1 cellular context compared by ENCODE assay signal in genomic region chr17:39400547-39401411, GRCh38.
TF ChIP-seq lines count a peak whose summit lies in the region.

No MANE protein-coding gene starts in this region.

TF ChIP-seq in A549, 52 proteins besides CTCF, POLR2A, EP300 and RAD21 (continued from another document):
- TF ChIP-seq RARB (CRISPR knock-in tag; IDR thresholded peaks at IDR 0.05) (no peak), BCL3 (IDR thresholded peaks at IDR 0.05) (no peak), NFE2L2 (conservative IDR thresholded peaks at IDR 0.05; ENCODE audit: low read length) (no peak), EHF (CRISPR knock-in tag; IDR thresholded peaks at IDR 0.05) (no peak), PHF8 (IDR thresholded peaks at IDR 0.05; ENCODE audit: borderline replicate concordance, low read depth) (no peak; the same call in 1 of the 2 replicates), FOXS1 (CRISPR knock-in tag; IDR thresholded peaks at IDR 0.05) (no peak), RCOR1 (IDR thresholded peaks at IDR 0.05; ENCODE audit: low read depth, low read length) (no peak), SREBF2 (IDR thresholded peaks at IDR 0.05) (no peak), ESRRA (IDR thresholded peaks at IDR 0.05; ENCODE audit: borderline replicate concordance, low read length) (no peak), RFX5 (IDR thresholded peaks at IDR 0.05) (no peak), HDAC2 (IDR thresholded peaks at IDR 0.05) (no peak), HOXA7 (CRISPR knock-in tag; IDR thresholded peaks at IDR 0.05) (no peak)
- TF ChIP-seq, protein P1, sequence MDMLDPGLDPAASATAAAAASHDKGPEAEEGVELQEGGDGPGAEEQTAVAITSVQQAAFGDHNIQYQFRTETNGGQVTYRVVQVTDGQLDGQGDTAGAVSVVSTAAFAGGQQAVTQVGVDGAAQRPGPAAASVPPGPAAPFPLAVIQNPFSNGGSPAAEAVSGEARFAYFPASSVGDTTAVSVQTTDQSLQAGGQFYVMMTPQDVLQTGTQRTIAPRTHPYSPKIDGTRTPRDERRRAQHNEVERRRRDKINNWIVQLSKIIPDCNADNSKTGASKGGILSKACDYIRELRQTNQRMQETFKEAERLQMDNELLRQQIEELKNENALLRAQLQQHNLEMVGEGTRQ (IDR thresholded peaks at IDR 0.05) = no peak
- TF ChIP-seq, protein P2, sequence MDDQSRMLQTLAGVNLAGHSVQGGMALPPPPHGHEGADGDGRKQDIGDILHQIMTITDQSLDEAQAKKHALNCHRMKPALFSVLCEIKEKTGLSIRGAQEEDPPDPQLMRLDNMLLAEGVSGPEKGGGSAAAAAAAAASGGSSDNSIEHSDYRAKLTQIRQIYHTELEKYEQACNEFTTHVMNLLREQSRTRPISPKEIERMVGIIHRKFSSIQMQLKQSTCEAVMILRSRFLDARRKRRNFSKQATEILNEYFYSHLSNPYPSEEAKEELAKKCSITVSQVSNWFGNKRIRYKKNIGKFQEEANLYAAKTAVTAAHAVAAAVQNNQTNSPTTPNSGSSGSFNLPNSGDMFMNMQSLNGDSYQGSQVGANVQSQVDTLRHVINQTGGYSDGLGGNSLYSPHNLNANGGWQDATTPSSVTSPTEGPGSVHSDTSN (IDR thresholded peaks at IDR 0.05) = no peak
TF ChIP-seq in A549: peak in this region for 0.
